Comparison of ENCODE assay signal across 8 cellular contexts in the genomic region with DNA sequence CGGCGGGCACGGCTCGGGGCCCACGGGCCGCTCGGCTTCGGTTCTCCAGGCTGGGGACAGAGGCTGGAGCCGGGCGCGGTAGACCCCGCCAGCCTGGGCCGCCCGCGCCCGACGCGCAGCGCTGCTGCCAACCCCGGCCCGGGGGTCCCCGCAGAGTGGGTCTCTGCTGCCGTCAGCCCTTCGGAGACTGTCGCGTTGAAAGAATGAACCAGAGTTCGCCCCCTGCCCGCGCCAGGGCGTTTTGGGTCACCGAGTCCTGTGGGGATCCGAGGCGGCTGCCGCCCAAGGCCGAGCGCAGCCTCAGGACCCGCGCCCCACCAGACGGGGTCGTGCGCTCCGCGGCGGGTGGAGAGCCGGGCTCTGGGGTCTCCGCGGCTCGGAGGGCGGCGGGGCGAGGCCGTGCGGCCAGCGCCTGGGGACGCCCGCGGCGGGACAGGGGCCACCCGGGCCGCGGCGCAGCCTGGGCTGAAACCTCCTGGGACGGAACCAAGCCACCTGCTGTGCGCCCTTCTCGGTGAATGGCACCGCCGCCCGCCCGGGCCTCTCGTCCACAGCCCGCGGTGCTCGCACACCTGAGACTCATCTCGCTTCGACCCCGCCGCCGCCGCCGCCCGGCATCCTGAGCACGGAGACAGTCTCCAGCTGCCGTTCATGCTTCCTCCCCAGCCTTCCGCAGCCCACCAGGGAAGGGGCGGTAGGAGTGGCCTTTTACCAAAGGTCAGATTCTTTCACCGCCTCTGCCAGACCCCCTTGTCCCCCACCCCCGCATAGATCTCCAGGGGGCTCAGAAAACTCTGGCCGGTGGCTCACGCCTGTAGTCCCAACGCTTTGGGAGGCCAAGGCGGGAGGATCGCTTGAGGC. TPM values are rescaled to one million over a fixed set of nuclear protein-coding genes. Genes with fewer than 3 reads are reported as not detected.
A peak's percentile ranks its signal among the peaks of the same experiment; 100 is the strongest.
DNase-seq lines count a peak whose midpoint lies in the region; ATAC-seq and TF ChIP-seq lines count a peak whose summit lies in the region.

No MANE protein-coding gene starts in this region.

- no peak for TF ChIP-seq CTCF in CD8-positive, alpha-beta T cell (IDR thresholded peaks at IDR 0.05)
- no peak for TF ChIP-seq CTCF in chondrocyte (IDR thresholded peaks at IDR 0.05)
- no peak for TF ChIP-seq CTCF in mucosa of descending colon (IDR thresholded peaks at IDR 0.05)

- no peaks in the 10 kb centered on the region for H3K27me3 ChIP-seq in CD8-positive, alpha-beta T cell (ENCODE audit: insufficient read depth, low read length)

- H3K4me1 ChIP-seq in CD8-positive, alpha-beta T cell (ENCODE audit: insufficient read depth, low read length) = peaks cover 11% of the 10 kb centered on the region
- peaks cover 8% of the 10 kb centered on the region for H3K4me1 ChIP-seq in mucosa of descending colon (ENCODE audit: low read depth)

- peaks cover 5% of the 10 kb centered on the region for H3K27me3 Mint-ChIP-seq in CD8-positive, alpha-beta T cell (ENCODE audit: low read depth)
- H3K27me3 Mint-ChIP-seq in chondrocyte (ENCODE audit: low read depth) = peaks cover 8% of the 10 kb centered on the region

- H3K9me3 ChIP-seq in CD8-positive, alpha-beta T cell (ENCODE audit: low read length) = no peaks in the 10 kb centered on the region
- H3K9me3 ChIP-seq in mucosa of descending colon = no peaks in the 10 kb centered on the region

- no peak overlapping the region for H3K27ac Mint-ChIP-seq in CD8-positive, alpha-beta T cell
- no peak overlapping the region for H3K27ac Mint-ChIP-seq in chondrocyte (ENCODE audit: unreplicated experiment)

- POLR2A ChIA-PET in CD8-positive, alpha-beta T cell (lab: Charles Lee) = no interaction called here

- H3K4me3 Mint-ChIP-seq in CD8-positive, alpha-beta T cell = peak overlapping the region; percentile 83
- peak overlapping the region; percentile 60 for H3K4me3 Mint-ChIP-seq in chondrocyte (ENCODE audit: unreplicated experiment)

- peak; percentile 21 for ATAC-seq in CD8-positive, alpha-beta T cell
- peak; percentile 21 for ATAC-seq in mucosa of descending colon
- no peak for ATAC-seq in GM18909 (IDR thresholded peaks at IDR 0.05; ENCODE audit: poor library complexity, unreplicated experiment)

- peaks cover 19% of the 10 kb centered on the region for H3K36me3 Mint-ChIP-seq in CD8-positive, alpha-beta T cell
- peaks cover 14% of the 10 kb centered on the region for H3K36me3 Mint-ChIP-seq in chondrocyte (ENCODE audit: low read depth)

- H3K36me3 ChIP-seq in CD8-positive, alpha-beta T cell (ENCODE audit: insufficient read depth, low read length) = peaks cover 9% of the 10 kb centered on the region
- no peaks in the 10 kb centered on the region for H3K36me3 ChIP-seq in mucosa of descending colon (ENCODE audit: low read depth)

- DNase-seq in CD8-positive, alpha-beta T cell = peak in 2 of 7 experiments; percentile 34 to 59
- DNase-seq in NCI-H69 (lab: John Stamatoyannopoulos, UW) (peak; percentile 50), chondrocyte (ENCODE audit: low spot score) (no peak), mucosa of descending colon (no peak), CD1c-positive myeloid dendritic cell (ENCODE audit: extremely low spot score) (no peak), HCEC 1CT (no peak), HuH-7 (ENCODE audit: low spot score) (no peak)

- H3K4me3 ChIP-seq in CD8-positive, alpha-beta T cell (ENCODE audit: low read depth, low read length) = peak overlapping the region; percentile 61
- no peak overlapping the region for H3K4me3 ChIP-seq in mucosa of descending colon

- H3K4me1 Mint-ChIP-seq in CD8-positive, alpha-beta T cell (ENCODE audit: low read depth) = peaks cover 16% of the 10 kb centered on the region
- H3K4me1 Mint-ChIP-seq in chondrocyte (ENCODE audit: low read depth) = peaks cover 12% of the 10 kb centered on the region

- intact Hi-C loops in CD8-positive, alpha-beta T cell (cut with DNase I, micrococcal nuclease) = loop anchor here (1.0 kb wide), 2 partner anchors 22 to 125 kb away; partner anchors contain the start of gene DIABLO (in 1 of the 2)
- intact Hi-C loops in mucosa of descending colon (cut with DNase I, micrococcal nuclease) = no loop called here

- H3K9me3 Mint-ChIP-seq in CD8-positive, alpha-beta T cell = no peaks in the 10 kb centered on the region
- no peaks in the 10 kb centered on the region for H3K9me3 Mint-ChIP-seq in chondrocyte (ENCODE audit: low read depth)

- H3K27ac ChIP-seq in CD8-positive, alpha-beta T cell (ENCODE audit: low read depth, low read length) = no peak overlapping the region

- CTCF ChIA-PET in CD8-positive, alpha-beta T cell (lab: Charles Lee) = interaction anchor here (1.6 kb wide), 1 partner anchor 63 kb away, joined by 4 read pairs; no protein-coding TSS in a partner anchor

RNA-seq across cellular contexts. Expression of gene B3GNT4, which starts 0.7 kb away (rescaled TPM):
- not detected for total RNA-seq in CD8-positive, alpha-beta T cell
- 0.22 to 1.0 TPM (median 0.77 TPM) in 3 replicates for total RNA-seq in chondrocyte
- under 1 TPM; 0.26 to 0.82 (median 0.66) TPM for total RNA-seq in mucosa of descending colon

RNA-seq across cellular contexts. Expression of gene LRRC43, which starts 21.3 kb away (rescaled TPM):
- total RNA-seq in CD8-positive, alpha-beta T cell = under 1 TPM; 0.38 to 0.39 TPM
- total RNA-seq in chondrocyte = 1.5 to 2.0 TPM (median 1.6 TPM) in 3 replicates
- total RNA-seq in mucosa of descending colon = under 1 TPM in 2 of 3 donors, not detected in 1; 0.19 to 0.51 TPM

RNA-seq across cellular contexts. Expression of gene DIABLO, which starts 21.7 kb away (rescaled TPM):
- 100 to 1,000 TPM; 104 to 112 TPM for total RNA-seq in CD8-positive, alpha-beta T cell
- total RNA-seq in chondrocyte (47.7 to 51.1 TPM (median 49.9 TPM) in 3 replicates), mucosa of descending colon (10 to 100 TPM; 35.6 to 42.9 (median 41.6) TPM)

RNA-seq across cellular contexts. Expression of gene IL31, which starts 30.2 kb away (rescaled TPM):
- not detected for total RNA-seq in CD8-positive, alpha-beta T cell
- total RNA-seq in chondrocyte (not detected in 3 replicates), mucosa of descending colon (not detected)

Comparison
In these comparisons a context has a peak if more than half of its experiments do, and no peak if none do; other contexts are left out.
1. intact Hi-C loops: an anchor here in CD8-positive, alpha-beta T cell (1.0 kb wide); none called in mucosa of descending colon.